16 cellular contexts compared by ENCODE assay signal in the genomic region with DNA sequence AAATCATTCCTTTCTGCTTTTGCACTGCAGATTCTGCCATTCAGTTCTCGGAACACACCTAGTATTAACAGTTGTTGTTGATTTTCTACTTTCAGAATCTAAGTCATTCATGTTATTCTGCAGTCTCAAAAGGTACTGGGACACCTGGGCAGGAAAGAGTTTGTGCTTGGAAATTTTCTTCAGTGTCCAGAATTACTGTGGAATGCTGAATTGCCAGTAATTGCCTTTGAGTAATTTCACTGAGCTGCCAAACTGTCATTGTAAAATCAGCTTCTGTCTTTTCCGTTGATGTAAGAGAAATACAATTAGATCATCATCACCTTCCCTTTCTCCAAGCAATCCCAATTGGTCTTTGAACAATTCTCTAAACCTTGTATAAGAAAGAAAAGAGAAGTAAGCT.
A peak's percentile ranks its signal among the peaks of the same experiment; 100 is the strongest.
DNase-seq lines count a peak whose midpoint lies in the region; ATAC-seq and TF ChIP-seq lines count a peak whose summit lies in the region.
"Had no signal": no experiment of that assay in that cellular context is flagged by ENCODE, and none has a peak within 500 bp of the region (broad histone marks: within the 10 kb centered on the region; RNA-seq: fewer than 3 reads in every experiment).

No MANE protein-coding gene starts in this region.

- H4K8ac ChIP-seq in trophoblast cell (ENCODE audit: low read depth, low read length) = no peak overlapping the region

- no peaks in the 10 kb centered on the region for H4K20me1 ChIP-seq in hepatocyte (ENCODE audit: insufficient read depth, poor library complexity, severe bottlenecking)

- H3K4ac ChIP-seq in trophoblast cell (ENCODE audit: low read depth, low read length) = no peak overlapping the region

- H4K12ac ChIP-seq in trophoblast cell (ENCODE audit: low read depth, low read length) = no peak overlapping the region

- H2BK5ac ChIP-seq in trophoblast cell (ENCODE audit: low read depth, low read length, poor library complexity) = no peak overlapping the region

- H3K27ac ChIP-seq in hepatocyte (peak overlapping the region; percentile 73), trophoblast cell (ENCODE audit: low read depth, low read length) (peak overlapping the region; percentile 19), tibial artery (peak overlapping the region in 1 of 2 donors; percentile 51)
- H3K27ac ChIP-seq: A549 had no signal

- no peak overlapping the region for H3K14ac ChIP-seq in trophoblast cell (ENCODE audit: low read length)

- H3K9me3 ChIP-seq in hepatocyte (ENCODE audit: low read depth) (no peaks in the 10 kb centered on the region), trophoblast cell (ENCODE audit: insufficient read depth, low read depth, low read length) (peaks cover 3% of the 10 kb centered on the region), tibial artery (no peaks in the 10 kb centered on the region)
- H3K9me3 ChIP-seq: A549 had no signal

- H3K18ac ChIP-seq in trophoblast cell (ENCODE audit: low read length) = no peak overlapping the region

- ATAC-seq in SK-N-SH treated with all-trans-retinoic acid at 6 μM for 48 hours = no peak
- ATAC-seq in GM19395 (IDR thresholded peaks at IDR 0.05; ENCODE audit: unreplicated experiment) = no peak
- ATAC-seq in HG03045 (IDR thresholded peaks at IDR 0.05; ENCODE audit: unreplicated experiment) = no peak
- ATAC-seq: A549 had no signal

- H2AFZ ChIP-seq in hepatocyte = no peak overlapping the region
- no peak overlapping the region for H2AFZ ChIP-seq in trophoblast cell (ENCODE audit: insufficient read depth, low read length, poor library complexity)

- H2BK120ac ChIP-seq in trophoblast cell (ENCODE audit: insufficient read depth, low read length, poor library complexity) = no peak overlapping the region

- H3K23ac ChIP-seq in trophoblast cell (ENCODE audit: low read length) = no peak overlapping the region

- no peak overlapping the region for H2AK5ac ChIP-seq in trophoblast cell (ENCODE audit: low read length)

- H3K4me2 ChIP-seq in hepatocyte (no peak overlapping the region), trophoblast cell (ENCODE audit: low read length) (no peak overlapping the region)
- H3K4me2 ChIP-seq: A549 had no signal

- DNase-seq in CD1c-positive myeloid dendritic cell (ENCODE audit: extremely low spot score) (peak; percentile 30), hepatocyte (ENCODE audit: low spot score) (no peak), trophoblast cell (peak; percentile 75 to 89), tibial artery (no peak), T-helper 9 cell (no peak)
- DNase-seq: COR-L47, GF-D8, H9, KG1, NCI-H1092 treated with DMSO at 0.1 percent for 48 hours, NCI-H510A treated with DMSO at 0.1 percent for 48 hours, NCI-H82 had no signal

- TF ChIP-seq CTCF in hepatocyte (IDR thresholded peaks at IDR 0.05; ENCODE audit: poor library complexity) = no peak
- no peak for TF ChIP-seq CTCF in tibial artery (IDR thresholded peaks at IDR 0.05)

- no peak overlapping the region for H2BK12ac ChIP-seq in trophoblast cell (ENCODE audit: low read length)

- H3K36me3 ChIP-seq in hepatocyte (replicated peaks; ENCODE audit: insufficient read depth, low read depth) (no peaks in the 10 kb centered on the region), trophoblast cell (ENCODE audit: control insufficient read depth in 1 of 2, insufficient read depth in 2 of 2, low read length in 2 of 2) (no peaks in the 10 kb centered on the region), tibial artery (peaks cover 14 to 19% (median 17%) of the 10 kb centered on the region in 3 donors)

- H3K4me1 ChIP-seq in hepatocyte (ENCODE audit: insufficient read depth) (no peaks in the 10 kb centered on the region), trophoblast cell (ENCODE audit: control insufficient read depth in 1 of 2, insufficient read depth in 2 of 2, low read length in 2 of 2) (peaks cover 4 to 7% of the 10 kb centered on the region in 2 experiments), tibial artery (peaks cover 0 to 25% (median 3%) of the 10 kb centered on the region in 4 donors)
- H3K4me1 ChIP-seq: A549 had no signal

- H3K79me1 ChIP-seq in trophoblast cell (ENCODE audit: low read length) = peaks cover 7% of the 10 kb centered on the region

- no peaks in the 10 kb centered on the region for H3K27me3 ChIP-seq in hepatocyte
- H3K27me3 ChIP-seq in trophoblast cell (ENCODE audit: insufficient read depth, low read length) = no peaks in the 10 kb centered on the region
- no peaks in the 10 kb centered on the region for H3K27me3 ChIP-seq in tibial artery

- H3K79me2 ChIP-seq in hepatocyte (no peaks in the 10 kb centered on the region), trophoblast cell (ENCODE audit: control insufficient read depth, insufficient read depth, low read length, poor library complexity) (no peaks in the 10 kb centered on the region)

- no peak overlapping the region for H3K9ac ChIP-seq in trophoblast cell (ENCODE audit: low read length)

- no peak overlapping the region for H3K4me3 ChIP-seq in hepatocyte
- H3K4me3 ChIP-seq in trophoblast cell (ENCODE audit: low read depth, low read length) = no peak overlapping the region
- no peak overlapping the region for H3K4me3 ChIP-seq in tibial artery
- H3K4me3 ChIP-seq: A549 had no signal

- H3K9me2 ChIP-seq in hepatocyte (replicated peaks; ENCODE audit: insufficient read depth) = no peaks in the 10 kb centered on the region

- intact Hi-C loops in tibial artery (cut with DNase I; ENCODE audit: low total_unique reads) = no loop called here

- H4K91ac ChIP-seq in trophoblast cell (ENCODE audit: low read depth, low read length) = no peak overlapping the region

- WGBS in hepatocyte (ENCODE audit: low lambda C conversion rate, missing lambda C conversion rate) = 64% methylated on average over 2 of the region's 2 CpGs
- WGBS in trophoblast cell (ENCODE audit: extremely low coverage, insufficient coverage, insufficient read length) = no CpG with 5 or more reads among the region's 2 CpGs

TF ChIP-seq in SK-N-SH treated with all-trans-retinoic acid at 6 μM for 48 hours, 23 proteins besides CTCF, POLR2A, EP300 and RAD21:
- no peak for TF ChIP-seq BACH2 (CRISPR knock-in tag; IDR thresholded peaks at IDR 0.05; ENCODE audit: borderline replicate concordance)
- peak; percentile 28; the same call in 1 of the 2 replicates for TF ChIP-seq ISL1 (CRISPR knock-in tag; IDR thresholded peaks at IDR 0.05)

Comparison
In these comparisons a context has a peak if more than half of its experiments do, and no peak if none do; other contexts are left out.
1. DNase-seq: peak in CD1c-positive myeloid dendritic cell (single experiment) and trophoblast cell (2 of 2); none in hepatocyte (single experiment), tibial artery (0 of 2) and T-helper 9 cell (single experiment).